In the genomic region with DNA sequence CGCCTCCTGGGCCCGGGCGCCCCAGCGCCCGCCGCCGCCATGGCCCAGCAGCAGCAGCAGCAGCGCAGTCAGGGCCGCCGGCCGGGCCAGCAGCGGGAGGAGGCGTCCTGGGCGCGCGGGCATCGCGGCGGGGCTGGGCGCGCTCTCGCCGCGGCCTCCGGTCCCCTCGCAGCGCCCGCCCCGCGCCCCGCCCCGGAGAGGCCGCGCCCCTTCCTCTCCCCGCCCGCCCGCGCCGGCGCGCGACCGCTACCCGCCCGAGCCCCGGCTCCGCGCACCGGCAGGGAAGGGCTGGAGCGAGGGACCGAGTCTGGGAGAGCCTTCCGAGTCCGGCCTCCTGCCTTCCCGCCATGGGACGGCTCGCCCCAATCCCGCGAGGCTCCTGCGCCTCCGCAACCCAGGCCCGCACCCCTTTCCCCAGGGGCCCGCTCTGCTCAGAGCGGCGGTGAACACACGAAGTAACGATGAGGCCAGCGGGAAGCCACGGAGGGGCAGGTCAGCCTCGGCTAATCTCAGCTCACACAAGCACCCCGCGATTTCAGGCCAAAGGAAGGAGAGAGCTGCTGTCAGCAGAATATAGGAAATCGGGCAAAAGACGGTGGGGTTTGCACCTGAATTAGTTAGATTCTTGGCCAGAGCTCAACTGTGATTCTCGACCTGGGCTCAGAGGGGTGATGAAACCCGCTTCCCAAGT, we compare ENCODE assay signal across 8 cellular contexts. TPM values are rescaled to one million over a fixed set of nuclear protein-coding genes. Genes with fewer than 3 reads are reported as not detected.
DNase-seq lines count a peak whose midpoint lies in the region; ATAC-seq, FAIRE-seq and TF ChIP-seq lines count a peak whose summit lies in the region.

Gene TXNDC5 (minus strand): TSS at position 135 of the 691 bp plus-strand sequence. CDS start 12 bp downstream, at position 123.

- peak within 1 kb of the TSS; percentile 76 to 83 (median 79) for H3K4me3 Mint-ChIP-seq in immature natural killer cell

- H3K27ac ChIP-seq in smooth muscle cell (ENCODE audit: low read depth): peak within 1 kb of the TSS; percentile 45

- H3K27me3 Mint-ChIP-seq in immature natural killer cell (ENCODE audit: low read depth in 3 of 3): peaks cover 0 to 3% (median 1%) of the 10 kb centered on the region in 3 donors

- H3K36me3 ChIP-seq in bronchial epithelial cell (ENCODE audit: control insufficient read depth, insufficient read depth, low read length): peaks cover 1% of the 10 kb centered on the region
- H3K36me3 ChIP-seq in smooth muscle cell (ENCODE audit: low read depth): no peaks in the 10 kb centered on the region

- H3K4me3 ChIP-seq in WI38 (ENCODE audit: low read depth, low read length) (peak within 1 kb of the TSS; percentile 79), bronchial epithelial cell (ENCODE audit: low read depth, low read length) (peak within 1 kb of the TSS; percentile 65), smooth muscle cell (peak within 1 kb of the TSS; percentile 78)

- TF ChIP-seq CTCF in WI38 (IDR thresholded peaks at IDR 0.05; ENCODE audit: low read depth, low read length) (no peak), bronchial epithelial cell (IDR thresholded peaks at IDR 0.05; ENCODE audit: insufficient read depth, low read length, severe bottlenecking) (no peak), smooth muscle cell (IDR thresholded peaks at IDR 0.05; ENCODE audit: borderline replicate concordance, insufficient read depth, poor library complexity, severe bottlenecking) (no peak)

- H3K79me2 ChIP-seq in smooth muscle cell (ENCODE audit: low read depth): peaks cover 41% of the 10 kb centered on the region

- peaks cover 8% of the 10 kb centered on the region for H3K4me1 ChIP-seq in smooth muscle cell (ENCODE audit: low read depth)

- peak; percentile 87 for DNase-seq in NCI-H2029 (lab: John Stamatoyannopoulos, UW)
- DNase-seq in bronchial epithelial cell (ENCODE audit: low read depth): peak; percentile 33
- peak; percentile 50 to 62 (median 59) for DNase-seq in immature natural killer cell
- DNase-seq in smooth muscle cell (lab: John Stamatoyannopoulos, UW; ENCODE audit: unreplicated experiment): peak; percentile 41
- no peak for DNase-seq in DMS153 (lab: John Stamatoyannopoulos, UW)

- peaks cover 5% of the 10 kb centered on the region for H3K27me3 ChIP-seq in bronchial epithelial cell (ENCODE audit: control insufficient read depth, insufficient read depth, low read length)
- no peaks in the 10 kb centered on the region for H3K27me3 ChIP-seq in smooth muscle cell (ENCODE audit: low read depth)

- FAIRE-seq in bronchial epithelial cell (lab: Jason Lieb, UNC): no peak

- WGBS in smooth muscle cell (ENCODE audit: low lambda C conversion rate): 6% methylated on average over 22 of the region's 75 CpGs

- H3K27ac Mint-ChIP-seq in immature natural killer cell: peak within 1 kb of the TSS in 3 of 6 donors; percentile 32 to 74 (median 41)

- peaks cover 8 to 9% of the 10 kb centered on the region in 2 donors for H3K4me1 Mint-ChIP-seq in immature natural killer cell

- H4K20me1 ChIP-seq in smooth muscle cell (ENCODE audit: low read depth): peaks cover 40% of the 10 kb centered on the region

- peak within 1 kb of the TSS; percentile 82 for H2AFZ ChIP-seq in smooth muscle cell (ENCODE audit: low read depth)

- H3K36me3 Mint-ChIP-seq in immature natural killer cell: no peaks in the 10 kb centered on the region

- H3K4me2 ChIP-seq in smooth muscle cell: peak within 1 kb of the TSS; percentile 96

- H3K9me3 Mint-ChIP-seq in immature natural killer cell: no peaks in the 10 kb centered on the region

- peak within 1 kb of the TSS; percentile 83 for H3K9ac ChIP-seq in smooth muscle cell (ENCODE audit: low read depth)

- H3K9me3 ChIP-seq in smooth muscle cell (replicated peaks; ENCODE audit: low read depth): no peaks in the 10 kb centered on the region

- no peaks in the 10 kb centered on the region for H3F3A ChIP-seq in smooth muscle cell (ENCODE audit: low read depth)

- ATAC-seq in GM18511 (IDR thresholded peaks at IDR 0.05; ENCODE audit: unreplicated experiment) (peak; percentile 73), HG02870 (IDR thresholded peaks at IDR 0.05; ENCODE audit: unreplicated experiment) (peak; percentile 53)

RNA-seq across cellular contexts. Expression of gene TXNDC5, which starts in this region (rescaled TPM):
- 297 and 360 TPM in 2 replicates for total RNA-seq in bronchial epithelial cell
- polyA plus RNA-seq in immature natural killer cell: 10 to 100 TPM; 16.4 to 25.4 (median 24.3) TPM
- 448 and 569 TPM in 2 replicates for total RNA-seq in smooth muscle cell
- polyA plus RNA-seq in smooth muscle cell: 368 and 576 TPM in 2 replicates

Comparison
In these comparisons a context has a peak if more than half of its experiments do, and no peak if none do; other contexts are left out.
1. RNA of gene TXNDC5 (polyA plus RNA-seq): 368 to 576 TPM in smooth muscle cell; 16.4 to 25.4 TPM in immature natural killer cell; every median in the first group is over 10 times any median in the second.
2. Peak in every context shown above with its lines, with median percentiles within 50 percentile points of each other: H3K4me3 ChIP-seq.